Comparison of ENCODE assay signal across 11 cellular contexts in the genomic region with DNA sequence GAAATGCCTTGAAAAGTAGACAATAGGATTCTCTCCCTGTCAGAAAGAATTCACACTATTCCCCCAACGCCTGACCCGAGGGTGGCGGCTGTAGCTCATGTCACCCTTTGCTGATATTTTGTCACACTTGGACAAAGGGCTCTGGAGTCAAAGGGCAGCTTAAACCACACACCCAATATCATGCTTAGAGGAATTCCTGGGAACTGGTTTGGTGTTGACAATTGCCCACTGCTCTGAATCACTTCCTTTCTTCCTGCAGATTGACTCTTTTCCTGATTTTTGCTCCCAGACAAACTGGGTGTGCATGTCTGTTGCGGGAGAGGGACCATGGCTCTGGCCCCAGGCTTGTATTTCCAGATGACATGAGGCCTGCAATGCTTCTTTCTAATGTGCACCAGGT. TPM values are rescaled to one million over a fixed set of nuclear protein-coding genes. Genes with fewer than 3 reads are reported as not detected.
DNase-seq lines count a peak whose midpoint lies in the region; ATAC-seq and TF ChIP-seq lines count a peak whose summit lies in the region.
"Had no signal": no experiment of that assay in that cellular context is flagged by ENCODE, and none has a peak within 500 bp of the region (broad histone marks: within the 10 kb centered on the region; RNA-seq: fewer than 3 reads in every experiment).

No MANE protein-coding gene starts in this region.

- no peak for TF ChIP-seq CTCF in astrocyte of the spinal cord (IDR thresholded peaks at IDR 0.05; ENCODE audit: low read depth, low read length)
- no peak for TF ChIP-seq CTCF in smooth muscle cell (IDR thresholded peaks at IDR 0.05; ENCODE audit: borderline replicate concordance, insufficient read depth, poor library complexity, severe bottlenecking)

- H3K36me3 ChIP-seq in smooth muscle cell (ENCODE audit: low read depth): no peaks in the 10 kb centered on the region
- H3K36me3 ChIP-seq: uterus had no signal

- peaks cover 22% of the 10 kb centered on the region for H3K4me1 ChIP-seq in smooth muscle cell (ENCODE audit: low read depth)
- H3K4me1 ChIP-seq: uterus had no signal

- DNase-seq in HK-2 (ENCODE audit: unreplicated experiment) (peak; percentile 7), astrocyte of the spinal cord (ENCODE audit: low read depth, low spot score) (peak; percentile 50), left ventricle myocardium superior (no peak), smooth muscle cell (lab: John Stamatoyannopoulos, UW; ENCODE audit: unreplicated experiment) (no peak), COR-L47 (lab: John Stamatoyannopoulos, UW) (no peak), NK-92 (lab: John Stamatoyannopoulos, UW; ENCODE audit: unreplicated experiment) (no peak), posterior cingulate gyrus (no peak)
- DNase-seq: activated T-cell treated with anti-CD3 and anti-CD28 coated beads, Interleukin-2, amount 50 U/mL, for 48 hours; NCI-H187; psoas muscle; uterus had no signal

- H3K4me2 ChIP-seq in smooth muscle cell: peak overlapping the region; percentile 75

- H3K27ac ChIP-seq in smooth muscle cell (ENCODE audit: low read depth): peak overlapping the region; percentile 87
- H3K27ac ChIP-seq: psoas muscle, uterus had no signal

- H3F3A ChIP-seq in smooth muscle cell (ENCODE audit: low read depth): peaks cover 37% of the 10 kb centered on the region

- in situ Hi-C loops in astrocyte of the spinal cord (cut with HindIII; ENCODE audit: low sequenced_read_pairs): no loop called here

- H3K79me2 ChIP-seq in smooth muscle cell (ENCODE audit: low read depth): no peaks in the 10 kb centered on the region

- H3K9ac ChIP-seq in smooth muscle cell (ENCODE audit: low read depth): no peak overlapping the region

- H3K4me3 ChIP-seq in astrocyte of the spinal cord (ENCODE audit: low read depth, low read length) (no peak overlapping the region), smooth muscle cell (no peak overlapping the region)
- H3K4me3 ChIP-seq: psoas muscle, uterus had no signal

- H2AFZ ChIP-seq in smooth muscle cell (ENCODE audit: low read depth): no peak overlapping the region

- peak; percentile 5 for ATAC-seq in left ventricle myocardium superior

- no peaks in the 10 kb centered on the region for H3K27me3 ChIP-seq in smooth muscle cell (ENCODE audit: low read depth)
- H3K27me3 ChIP-seq: uterus had no signal

- intact Hi-C loops in left ventricle myocardium superior (cut with micrococcal nuclease): no loop called here
- intact Hi-C loops in posterior cingulate gyrus (cut with DNase I): no loop called here

- WGBS in smooth muscle cell (ENCODE audit: low lambda C conversion rate): 29% methylated on average over 4 of the region's 4 CpGs

- no peaks in the 10 kb centered on the region for H4K20me1 ChIP-seq in smooth muscle cell (ENCODE audit: low read depth)

- H3K9me3 ChIP-seq in smooth muscle cell (replicated peaks; ENCODE audit: low read depth): no peaks in the 10 kb centered on the region
- H3K9me3 ChIP-seq: psoas muscle, uterus had no signal

RNA-seq across cellular contexts. Expression of a gene that starts 9.0 kb away (rescaled TPM):
- total RNA-seq in left ventricle myocardium superior (12.4 TPM), smooth muscle cell (1.1 and 1.8 TPM in 2 replicates)
- 1.9 and 2.1 TPM in 2 replicates for polyA plus RNA-seq in smooth muscle cell

Comparison
In these comparisons a context has a peak if more than half of its experiments do, and no peak if none do; other contexts are left out.
1. DNase-seq: peak in HK-2 (single experiment) and astrocyte of the spinal cord (single experiment); none in left ventricle myocardium superior (single experiment), smooth muscle cell (single experiment), COR-L47 (single experiment), NK-92 (single experiment) and posterior cingulate gyrus (0 of 10).